In genomic region chr12:124316257-124316656, GRCh38 we compare ENCODE assay signal across 33 cellular contexts. TPM values are rescaled to one million over a fixed set of nuclear protein-coding genes. Genes with fewer than 3 reads are reported as not detected.
"Had no signal": no experiment of that assay in that cellular context is flagged by ENCODE, and none has a peak within 500 bp of the region (broad histone marks: within the 10 kb centered on the region; RNA-seq: fewer than 3 reads in every experiment).

No MANE protein-coding gene starts in this region.

- DNase-seq: activated CD4-positive, alpha-beta memory T cell treated with anti-CD3 and anti-CD28 coated beads, Interleukin-2, amount 10 ng/mL, durations not matched to agents 7 days and 5 days; activated CD4-positive, alpha-beta T cell treated with anti-CD3 and anti-CD28 coated beads for 1 hour; activated CD4-positive, alpha-beta T cell treated with anti-CD3 and anti-CD28 coated beads for 4 hours; activated CD4-positive, alpha-beta T cell treated with anti-CD3 and anti-CD28 coated beads, Interleukin-2, amount 10 ng/mL, durations not matched to agents 7 days and 5 days; activated CD4-positive, alpha-beta T cell treated with anti-CD3 and anti-CD28 coated beads, Interleukin-2, amount 50 U/mL, for 4 hours; activated CD8-positive, alpha-beta memory T cell treated with anti-CD3 and anti-CD28 coated beads, Interleukin-2, amount 50 U/mL, for 48 hours; activated gamma-delta T cell; activated naive CD4-positive, alpha-beta T cell; activated naive CD4-positive, alpha-beta T cell treated with anti-CD3 and anti-CD28 coated beads, Interleukin-2, amount 10 ng/mL, durations not matched to agents 7 days and 5 days; activated naive CD8-positive, alpha-beta T cell treated with anti-CD3 and anti-CD28 coated beads, Interleukin-2, amount 10 ng/mL, durations not matched to agents 7 days and 5 days; activated T-cell treated with anti-CD3 and anti-CD28 coated beads for 4 hours; activated T-cell treated with anti-CD3 and anti-CD28 coated beads, Interleukin-2, amount 50 U/mL, for 24 hours; activated T-cell treated with anti-CD3 and anti-CD28 coated beads, Interleukin-2, amount 50 U/mL, for 72 hours; central memory CD4-positive, alpha-beta T cell; cerebellar nuclear complex; dorsolateral prefrontal cortex; effector memory CD4-positive, alpha-beta T cell; erythroblast; foreskin keratinocyte; gastrocnemius medialis; heart right ventricle; T-helper 2 cell had no signal

- H3K4me1 ChIP-seq: breast epithelium, foreskin keratinocyte, gastrocnemius medialis had no signal

- ATAC-seq: activated naive CD4-positive, alpha-beta T cell treated with anti-CD3 and anti-CD28 coated beads, Interleukin-2, amount 50 U/mL, for 72 hours; activated T-cell treated with anti-CD3 and anti-CD28 coated beads, Interleukin-2, amount 50 U/mL, for 72 hours; foreskin keratinocyte; gastrocnemius medialis; heart right ventricle; WTC11 had no signal

- H3K4me3 Mint-ChIP-seq: activated CD4-positive, alpha-beta memory T cell treated with anti-CD3 and anti-CD28 coated beads, Interleukin-2, amount 10 ng/mL, durations not matched to agents 7 days and 5 days; activated CD4-positive, alpha-beta T cell treated with anti-CD3 and anti-CD28 coated beads, Interleukin-2, amount 10 ng/mL, durations not matched to agents 7 days and 5 days; activated naive CD4-positive, alpha-beta T cell treated with anti-CD3 and anti-CD28 coated beads, Interleukin-2, amount 10 ng/mL, durations not matched to agents 7 days and 5 days; activated naive CD8-positive, alpha-beta T cell treated with anti-CD3 and anti-CD28 coated beads, Interleukin-2, amount 10 ng/mL, durations not matched to agents 7 days and 5 days; activated T-cell treated with anti-CD3 and anti-CD28 coated beads, Interleukin-2, amount 50 U/mL, for 24 hours; activated T-cell treated with anti-CD3 and anti-CD28 coated beads, Interleukin-2, amount 50 U/mL, for 72 hours; brain; dendritic cell treated with granulocyte-macrophage colony-stimulating factor and Interleukin-4, amounts not matched to agents 40 ng/mL and 50 ng/mL, for 4 days; WTC11 had no signal

- H3K36me3 ChIP-seq: ascending aorta, breast epithelium, cardiac muscle cell, esophagus muscularis mucosa, gastrocnemius medialis, heart right ventricle had no signal

- H3K27ac ChIP-seq: ascending aorta, cardiac muscle cell, coronary artery, dorsolateral prefrontal cortex, esophagus muscularis mucosa, foreskin keratinocyte, gastrocnemius medialis, heart right ventricle, VCaP had no signal

- H3K4me3 ChIP-seq: ascending aorta, breast epithelium, cardiac muscle cell, coronary artery, dorsolateral prefrontal cortex, esophagus muscularis mucosa, gastrocnemius medialis, heart right ventricle had no signal

- H3K27me3 Mint-ChIP-seq: activated CD4-positive, alpha-beta memory T cell treated with anti-CD3 and anti-CD28 coated beads, Interleukin-2, amount 10 ng/mL, durations not matched to agents 7 days and 5 days; activated CD4-positive, alpha-beta T cell treated with anti-CD3 and anti-CD28 coated beads, Interleukin-2, amount 10 ng/mL, durations not matched to agents 7 days and 5 days; activated naive CD4-positive, alpha-beta T cell treated with anti-CD3 and anti-CD28 coated beads, Interleukin-2, amount 10 ng/mL, durations not matched to agents 7 days and 5 days; activated naive CD8-positive, alpha-beta T cell treated with anti-CD3 and anti-CD28 coated beads, Interleukin-2, amount 10 ng/mL, durations not matched to agents 7 days and 5 days; activated T-cell treated with anti-CD3 and anti-CD28 coated beads, Interleukin-2, amount 50 U/mL, for 24 hours had no signal

- H3K4me1 Mint-ChIP-seq: activated CD4-positive, alpha-beta memory T cell treated with anti-CD3 and anti-CD28 coated beads, Interleukin-2, amount 10 ng/mL, durations not matched to agents 7 days and 5 days; activated CD4-positive, alpha-beta T cell treated with anti-CD3 and anti-CD28 coated beads, Interleukin-2, amount 10 ng/mL, durations not matched to agents 7 days and 5 days; activated naive CD4-positive, alpha-beta T cell treated with anti-CD3 and anti-CD28 coated beads, Interleukin-2, amount 10 ng/mL, durations not matched to agents 7 days and 5 days; activated naive CD8-positive, alpha-beta T cell treated with anti-CD3 and anti-CD28 coated beads, Interleukin-2, amount 10 ng/mL, durations not matched to agents 7 days and 5 days had no signal

- H3K36me3 Mint-ChIP-seq: activated naive CD4-positive, alpha-beta T cell treated with anti-CD3 and anti-CD28 coated beads, Interleukin-2, amount 10 ng/mL, durations not matched to agents 7 days and 5 days; activated naive CD4-positive, alpha-beta T cell treated with anti-CD3 and anti-CD28 coated beads, Interleukin-2, amount 50 U/mL, for 72 hours; activated naive CD8-positive, alpha-beta T cell treated with anti-CD3 and anti-CD28 coated beads, Interleukin-2, amount 10 ng/mL, durations not matched to agents 7 days and 5 days had no signal

- H3K27me3 ChIP-seq: ascending aorta, breast epithelium, cardiac muscle cell, dorsolateral prefrontal cortex, esophagus muscularis mucosa, foreskin keratinocyte, gastrocnemius medialis, heart right ventricle had no signal

- H3K9me3 Mint-ChIP-seq: activated CD4-positive, alpha-beta memory T cell treated with anti-CD3 and anti-CD28 coated beads, Interleukin-2, amount 10 ng/mL, durations not matched to agents 7 days and 5 days; activated CD4-positive, alpha-beta T cell treated with anti-CD3 and anti-CD28 coated beads, Interleukin-2, amount 10 ng/mL, durations not matched to agents 7 days and 5 days; activated naive CD4-positive, alpha-beta T cell treated with anti-CD3 and anti-CD28 coated beads, Interleukin-2, amount 10 ng/mL, durations not matched to agents 7 days and 5 days; activated naive CD4-positive, alpha-beta T cell treated with anti-CD3 and anti-CD28 coated beads, Interleukin-2, amount 50 U/mL, for 72 hours; activated naive CD8-positive, alpha-beta T cell treated with anti-CD3 and anti-CD28 coated beads, Interleukin-2, amount 10 ng/mL, durations not matched to agents 7 days and 5 days; activated T-cell treated with anti-CD3 and anti-CD28 coated beads, Interleukin-2, amount 50 U/mL, for 24 hours; activated T-cell treated with anti-CD3 and anti-CD28 coated beads, Interleukin-2, amount 50 U/mL, for 72 hours; dendritic cell treated with granulocyte-macrophage colony-stimulating factor and Interleukin-4, amounts not matched to agents 40 ng/mL and 50 ng/mL, for 4 days; WTC11 had no signal

- H3K27ac Mint-ChIP-seq: activated CD4-positive, alpha-beta memory T cell treated with anti-CD3 and anti-CD28 coated beads, Interleukin-2, amount 10 ng/mL, durations not matched to agents 7 days and 5 days; activated CD4-positive, alpha-beta T cell treated with anti-CD3 and anti-CD28 coated beads, Interleukin-2, amount 10 ng/mL, durations not matched to agents 7 days and 5 days; activated naive CD4-positive, alpha-beta T cell treated with anti-CD3 and anti-CD28 coated beads, Interleukin-2, amount 10 ng/mL, durations not matched to agents 7 days and 5 days; activated naive CD4-positive, alpha-beta T cell treated with anti-CD3 and anti-CD28 coated beads, Interleukin-2, amount 50 U/mL, for 72 hours; activated naive CD8-positive, alpha-beta T cell treated with anti-CD3 and anti-CD28 coated beads, Interleukin-2, amount 10 ng/mL, durations not matched to agents 7 days and 5 days; activated T-cell treated with anti-CD3 and anti-CD28 coated beads, Interleukin-2, amount 50 U/mL, for 24 hours; activated T-cell treated with anti-CD3 and anti-CD28 coated beads, Interleukin-2, amount 50 U/mL, for 72 hours; dendritic cell treated with granulocyte-macrophage colony-stimulating factor and Interleukin-4, amounts not matched to agents 40 ng/mL and 50 ng/mL, for 4 days; WTC11 had no signal

- H3K9me3 ChIP-seq: ascending aorta, breast epithelium, esophagus muscularis mucosa, gastrocnemius medialis, heart right ventricle had no signal

RNA-seq across cellular contexts. Expression of gene RFLNA, which starts 21.4 kb away (rescaled TPM):
- total RNA-seq: activated CD4-positive, alpha-beta memory T cell treated with anti-CD3 and anti-CD28 coated beads, Interleukin-2, amount 10 ng/mL, durations not matched to agents 7 days and 5 days; activated CD4-positive, alpha-beta T cell treated with anti-CD3 and anti-CD28 coated beads, Interleukin-2, amount 10 ng/mL, durations not matched to agents 7 days and 5 days; activated naive CD8-positive, alpha-beta T cell treated with anti-CD3 and anti-CD28 coated beads, Interleukin-2, amount 10 ng/mL, durations not matched to agents 7 days and 5 days; activated T-cell treated with anti-CD3 and anti-CD28 coated beads, Interleukin-2, amount 50 U/mL, for 72 hours; ascending aorta; T-helper 1 cell treated with Interleukin-12 subunit alpha and Interleukin-12 subunit beta and Interleukin-4 antibody, amounts not matched to agents 30 ng/mL and 1 ng/mL, for 36 hours had no signal
